Comparison of ENCODE assay signal across 14 cellular contexts in the genomic region with DNA sequence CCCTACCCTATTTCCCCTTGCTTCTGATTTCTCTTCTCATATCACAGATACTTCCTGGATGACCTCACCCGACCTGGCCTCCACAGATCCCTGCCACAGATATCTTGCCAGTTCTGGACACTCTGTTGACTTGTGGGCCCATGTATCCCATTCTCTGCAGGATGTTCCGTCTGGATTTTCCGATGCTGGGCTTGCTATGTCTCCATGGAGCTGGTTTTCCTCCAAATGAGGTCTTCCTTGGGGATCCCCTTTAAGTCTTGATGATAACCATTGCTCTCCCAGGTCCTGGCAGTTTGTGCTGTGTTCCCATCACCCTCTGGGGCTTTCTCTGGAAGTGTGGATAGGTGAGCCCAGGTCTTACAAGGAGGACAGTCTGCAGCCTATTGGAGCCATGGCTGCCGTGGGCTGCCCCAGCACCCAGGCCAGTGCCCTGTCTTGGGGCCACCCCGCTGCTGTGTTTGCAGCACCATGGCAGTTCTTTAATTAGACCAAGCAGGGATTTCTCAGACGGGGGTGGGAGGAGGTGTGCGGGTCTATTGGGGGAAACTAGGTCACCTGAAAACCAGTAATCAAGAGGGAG. TPM values are rescaled to one million over a fixed set of nuclear protein-coding genes. Genes with fewer than 3 reads are reported as not detected.
DNase-seq lines count a peak whose midpoint lies in the region; ATAC-seq and TF ChIP-seq lines count a peak whose summit lies in the region.
"Had no signal": no experiment of that assay in that cellular context is flagged by ENCODE, and none has a peak within 500 bp of the region (broad histone marks: within the 10 kb centered on the region; RNA-seq: fewer than 3 reads in every experiment).

No MANE protein-coding gene starts in this region.

- H3K36me3 ChIP-seq in upper lobe of right lung: no peaks in the 10 kb centered on the region
- no peaks in the 10 kb centered on the region for H3K36me3 ChIP-seq in esophagus squamous epithelium
- H3K36me3 ChIP-seq: left lung, stomach had no signal

- H3K27me3 Mint-ChIP-seq in activated CD8-positive, alpha-beta T cell treated with anti-CD3 and anti-CD28 coated beads for 36 hours: no peaks in the 10 kb centered on the region
- H3K27me3 Mint-ChIP-seq in endothelial cell (ENCODE audit: unreplicated experiment): peaks cover 11% of the 10 kb centered on the region

- H3K4me1 ChIP-seq in upper lobe of right lung (peaks cover 26% of the 10 kb centered on the region), esophagus squamous epithelium (peaks cover 4 to 44% (median 25%) of the 10 kb centered on the region in 3 donors)
- H3K4me1 ChIP-seq: foreskin keratinocyte had no signal

- no peak for DNase-seq in activated naive CD4-positive, alpha-beta T cell treated with anti-CD3 and anti-CD28 coated beads, Interleukin-2, amount 50 U/mL, for 72 hours (ENCODE audit: low spot score in 2 of 2)
- no peak for DNase-seq in activated naive CD4-positive, alpha-beta T cell treated with Interleukin-2 at 50 U/mL for 16 hours
- DNase-seq in activated CD8-positive, alpha-beta T cell treated with anti-CD3 and anti-CD28 coated beads for 36 hours: no peak
- DNase-seq in endothelial cell (ENCODE audit: low spot score) (no peak), upper lobe of right lung (no peak), esophagus squamous epithelium (lab: John Stamatoyannopoulos, UW) (no peak), occipital lobe (lab: John Stamatoyannopoulos, UW) (no peak), anterior cingulate cortex (lab: John Stamatoyannopoulos, UW) (no peak)
- DNase-seq: foreskin keratinocyte, left lung, NCI-H2029, spleen, stomach had no signal

- no peaks in the 10 kb centered on the region for H3K9me3 ChIP-seq in upper lobe of right lung
- H3K9me3 ChIP-seq in esophagus squamous epithelium: no peaks in the 10 kb centered on the region
- H3K9me3 ChIP-seq: left lung, spleen, stomach had no signal

- 78% methylated on average over 3 to 5 of the region's 7 CpGs for WGBS in esophagus squamous epithelium, 2 donors

- TF ChIP-seq POLR2A in esophagus squamous epithelium (IDR thresholded peaks at IDR 0.05): no peak

- H3K27ac Mint-ChIP-seq in activated naive CD4-positive, alpha-beta T cell treated with anti-CD3 and anti-CD28 coated beads, Interleukin-2, amount 50 U/mL, for 72 hours: peak overlapping the region; percentile 76 to 80
- peak overlapping the region; percentile 79 for H3K27ac Mint-ChIP-seq in activated CD8-positive, alpha-beta T cell treated with anti-CD3 and anti-CD28 coated beads for 36 hours
- H3K27ac Mint-ChIP-seq in endothelial cell (ENCODE audit: unreplicated experiment): peak overlapping the region; percentile 80

- intact Hi-C loops in activated CD8-positive, alpha-beta T cell treated with anti-CD3 and anti-CD28 coated beads for 36 hours (cut with micrococcal nuclease): no loop called here
- intact Hi-C loops in upper lobe of right lung (cut with DNase I) (no loop called here), esophagus squamous epithelium (cut with DNase I) (no loop called here)

- H3K27me3 ChIP-seq in upper lobe of right lung (no peaks in the 10 kb centered on the region), esophagus squamous epithelium (peaks cover 0 to 14% (median 0%) of the 10 kb centered on the region in 4 donors)
- H3K27me3 ChIP-seq: left lung, spleen had no signal

- CTCF ChIA-PET in activated CD8-positive, alpha-beta T cell treated with anti-CD3 and anti-CD28 coated beads for 36 hours (lab: Charles Lee): interaction anchor here (1.5 to 2.0 kb wide), 2 partner anchors 11 to 81 kb away, joined by 4 to 6 read pairs; partner anchors contain the start of gene ACTR5

- no peak overlapping the region for H3K4me3 ChIP-seq in upper lobe of right lung
- H3K4me3 ChIP-seq in esophagus squamous epithelium: no peak overlapping the region
- H3K4me3 ChIP-seq: left lung, spleen, stomach had no signal

- POLR2A ChIA-PET in activated CD8-positive, alpha-beta T cell treated with anti-CD3 and anti-CD28 coated beads for 36 hours (lab: Charles Lee): interaction anchor here (2.6 kb wide), 1 partner anchor 22 kb away, joined by 11 read pairs; no protein-coding TSS in a partner anchor

- peak overlapping the region; percentile 36 for H3K27ac ChIP-seq in upper lobe of right lung
- H3K27ac ChIP-seq in esophagus squamous epithelium: peak overlapping the region in 2 of 4 donors; percentile 35 to 51
- H3K27ac ChIP-seq: foreskin keratinocyte had no signal

- H3K36me3 Mint-ChIP-seq in activated naive CD4-positive, alpha-beta T cell treated with anti-CD3 and anti-CD28 coated beads, Interleukin-2, amount 50 U/mL, for 72 hours: peaks cover 16 to 63% of the 10 kb centered on the region in 2 donors
- H3K36me3 Mint-ChIP-seq in activated CD8-positive, alpha-beta T cell treated with anti-CD3 and anti-CD28 coated beads for 36 hours (ENCODE audit: low read depth): peaks cover 80% of the 10 kb centered on the region
- H3K36me3 Mint-ChIP-seq in endothelial cell (ENCODE audit: low read depth, unreplicated experiment): peaks cover 23% of the 10 kb centered on the region

- H3K9me3 Mint-ChIP-seq in activated naive CD4-positive, alpha-beta T cell treated with anti-CD3 and anti-CD28 coated beads, Interleukin-2, amount 50 U/mL, for 72 hours: no peaks in the 10 kb centered on the region
- no peaks in the 10 kb centered on the region for H3K9me3 Mint-ChIP-seq in activated CD8-positive, alpha-beta T cell treated with anti-CD3 and anti-CD28 coated beads for 36 hours
- H3K9me3 Mint-ChIP-seq in endothelial cell (ENCODE audit: unreplicated experiment): no peaks in the 10 kb centered on the region

- no peak overlapping the region for H3K4me3 Mint-ChIP-seq in activated CD8-positive, alpha-beta T cell treated with anti-CD3 and anti-CD28 coated beads for 36 hours
- peak overlapping the region; percentile 53 for H3K4me3 Mint-ChIP-seq in endothelial cell (ENCODE audit: unreplicated experiment)

- H3K4me1 Mint-ChIP-seq in activated CD8-positive, alpha-beta T cell treated with anti-CD3 and anti-CD28 coated beads for 36 hours (ENCODE audit: low read depth): peaks cover 90% of the 10 kb centered on the region
- peaks cover 80% of the 10 kb centered on the region for H3K4me1 Mint-ChIP-seq in endothelial cell (ENCODE audit: unreplicated experiment)

- no peak for ATAC-seq in activated naive CD4-positive, alpha-beta T cell treated with anti-CD3 and anti-CD28 coated beads, Interleukin-2, amount 50 U/mL, for 72 hours
- ATAC-seq in activated CD8-positive, alpha-beta T cell treated with anti-CD3 and anti-CD28 coated beads for 36 hours: no peak
- ATAC-seq in upper lobe of right lung: peak; percentile 18
- ATAC-seq: foreskin keratinocyte, left lung had no signal

- no peak for TF ChIP-seq CTCF in activated CD8-positive, alpha-beta T cell treated with anti-CD3 and anti-CD28 coated beads for 36 hours (IDR thresholded peaks at IDR 0.05)
- TF ChIP-seq CTCF in endothelial cell (IDR thresholded peaks at IDR 0.05; ENCODE audit: unreplicated experiment) (no peak), upper lobe of right lung (IDR thresholded peaks at IDR 0.05) (no peak), esophagus squamous epithelium (IDR thresholded peaks at IDR 0.05) (no peak)

RNA-seq across cellular contexts. Expression of gene PPP1R16B, which starts 23.9 kb away (rescaled TPM):
- 10 to 100 TPM; 45.5 to 80.4 TPM for total RNA-seq in activated naive CD4-positive, alpha-beta T cell treated with anti-CD3 and anti-CD28 coated beads, Interleukin-2, amount 50 U/mL, for 72 hours
- total RNA-seq in activated CD8-positive, alpha-beta T cell treated with anti-CD3 and anti-CD28 coated beads for 36 hours: 10 to 100 TPM; 74.9 to 81.4 TPM
- 46.9 TPM for total RNA-seq in endothelial cell (ENCODE audit: unreplicated experiment)
- total RNA-seq in upper lobe of right lung: 22.1 TPM
- 1 to 10 TPM in 3 of 4 donors, under 1 TPM in 1; 0.99 to 6.7 (median 3.6) TPM for total RNA-seq in esophagus squamous epithelium
- 12.9 TPM for total RNA-seq in occipital lobe
- total RNA-seq: foreskin keratinocyte, MCF 10A had no signal
